1 cellular context compared by ENCODE assay signal in the genomic region with DNA sequence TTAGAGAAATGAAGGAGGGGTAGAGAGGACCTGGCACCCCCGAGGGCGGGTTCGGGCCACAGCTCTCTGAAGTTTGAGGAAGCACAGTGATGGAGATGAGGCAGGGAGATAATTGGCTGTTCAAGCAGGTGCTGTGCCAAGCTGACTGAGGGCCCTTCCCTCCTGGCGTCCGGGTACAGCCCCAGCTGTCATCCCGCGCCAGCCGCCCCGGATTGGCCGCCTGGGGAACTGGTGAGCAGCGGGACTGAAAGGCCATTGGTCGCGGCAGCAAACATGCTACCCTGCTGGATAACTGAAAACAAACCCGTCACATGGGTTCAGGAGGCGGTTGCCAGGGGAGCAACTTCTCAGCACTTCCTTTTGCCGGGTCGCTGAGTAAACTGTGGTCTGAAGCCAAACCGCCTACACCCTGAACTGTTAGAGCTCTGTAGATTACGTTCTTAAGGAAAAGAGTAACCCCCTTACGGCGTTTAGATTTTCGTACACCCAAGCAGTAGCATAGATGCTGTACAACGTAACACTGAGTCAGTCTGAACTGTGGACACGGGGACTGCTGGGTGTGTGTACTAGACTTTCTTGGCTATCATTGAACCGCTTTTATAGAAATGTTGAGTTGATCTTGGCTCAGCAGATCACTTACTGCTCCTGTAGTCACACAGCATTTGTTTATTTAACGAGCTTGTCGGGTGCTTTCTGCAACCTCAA.
TF ChIP-seq lines count a peak whose summit lies in the region.

No MANE protein-coding gene starts in this region.

TF ChIP-seq in GM12878, 131 proteins besides CTCF, POLR2A, EP300 and RAD21 (continued from another document and continues in another):
- peak; percentile 7; the same call in 1 of the 3 replicates for TF ChIP-seq POU2F2 (IDR thresholded peaks at IDR 0.05; ENCODE audit: borderline replicate concordance, low read depth, low read length)
- no peak for TF ChIP-seq BRCA1 (IDR thresholded peaks at IDR 0.05; ENCODE audit: low read depth, low read length)
- TF ChIP-seq CREB1 (IDR thresholded peaks at IDR 0.05; ENCODE audit: low read depth): peak; percentile 68; the same call in 1 of the 2 replicates
- no peak for TF ChIP-seq YY1 (IDR thresholded peaks at IDR 0.05; ENCODE audit: low read depth, low read length)
- peak; percentile 71 for TF ChIP-seq PML (IDR thresholded peaks at IDR 0.05; ENCODE audit: low read length)
- peak; percentile 91 for TF ChIP-seq BMI1 (IDR thresholded peaks at IDR 0.05; ENCODE audit: borderline replicate concordance)
- TF ChIP-seq, protein P1, sequence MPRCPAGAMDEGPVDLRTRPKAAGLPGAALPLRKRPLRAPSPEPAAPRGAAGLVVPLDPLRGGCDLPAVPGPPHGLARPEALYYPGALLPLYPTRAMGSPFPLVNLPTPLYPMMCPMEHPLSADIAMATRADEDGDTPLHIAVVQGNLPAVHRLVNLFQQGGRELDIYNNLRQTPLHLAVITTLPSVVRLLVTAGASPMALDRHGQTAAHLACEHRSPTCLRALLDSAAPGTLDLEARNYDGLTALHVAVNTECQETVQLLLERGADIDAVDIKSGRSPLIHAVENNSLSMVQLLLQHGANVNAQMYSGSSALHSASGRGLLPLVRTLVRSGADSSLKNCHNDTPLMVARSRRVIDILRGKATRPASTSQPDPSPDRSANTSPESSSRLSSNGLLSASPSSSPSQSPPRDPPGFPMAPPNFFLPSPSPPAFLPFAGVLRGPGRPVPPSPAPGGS (IDR thresholded peaks at IDR 0.05; ENCODE audit: borderline replicate concordance, insufficient read depth, low read depth, low read length, poor library complexity, severe bottlenecking): no peak
- 0 out of 2 replicates have a peak, but pooled peaks have one; percentile 47 for TF ChIP-seq POLR2AphosphoS5 (IDR thresholded peaks at IDR 0.05; ENCODE audit: low read length)
- peak; percentile 90 for TF ChIP-seq RFX5 (IDR thresholded peaks at IDR 0.05; ENCODE audit: low read depth, low read length)
- TF ChIP-seq TBL1XR1 (IDR thresholded peaks at IDR 0.05; ENCODE audit: low read depth, low read length): peak; percentile 59; the same call in 1 of the 2 replicates
- peak; percentile 80 for TF ChIP-seq RUNX3 (IDR thresholded peaks at IDR 0.05; ENCODE audit: low read length)
- no peak for TF ChIP-seq KLF5 (IDR thresholded peaks at IDR 0.05; ENCODE audit: partially characterized antibody)
- TF ChIP-seq HDGF (IDR thresholded peaks at IDR 0.05): peak; percentile 83; the same call in 1 of the 2 replicates
- TF ChIP-seq, protein P2, sequence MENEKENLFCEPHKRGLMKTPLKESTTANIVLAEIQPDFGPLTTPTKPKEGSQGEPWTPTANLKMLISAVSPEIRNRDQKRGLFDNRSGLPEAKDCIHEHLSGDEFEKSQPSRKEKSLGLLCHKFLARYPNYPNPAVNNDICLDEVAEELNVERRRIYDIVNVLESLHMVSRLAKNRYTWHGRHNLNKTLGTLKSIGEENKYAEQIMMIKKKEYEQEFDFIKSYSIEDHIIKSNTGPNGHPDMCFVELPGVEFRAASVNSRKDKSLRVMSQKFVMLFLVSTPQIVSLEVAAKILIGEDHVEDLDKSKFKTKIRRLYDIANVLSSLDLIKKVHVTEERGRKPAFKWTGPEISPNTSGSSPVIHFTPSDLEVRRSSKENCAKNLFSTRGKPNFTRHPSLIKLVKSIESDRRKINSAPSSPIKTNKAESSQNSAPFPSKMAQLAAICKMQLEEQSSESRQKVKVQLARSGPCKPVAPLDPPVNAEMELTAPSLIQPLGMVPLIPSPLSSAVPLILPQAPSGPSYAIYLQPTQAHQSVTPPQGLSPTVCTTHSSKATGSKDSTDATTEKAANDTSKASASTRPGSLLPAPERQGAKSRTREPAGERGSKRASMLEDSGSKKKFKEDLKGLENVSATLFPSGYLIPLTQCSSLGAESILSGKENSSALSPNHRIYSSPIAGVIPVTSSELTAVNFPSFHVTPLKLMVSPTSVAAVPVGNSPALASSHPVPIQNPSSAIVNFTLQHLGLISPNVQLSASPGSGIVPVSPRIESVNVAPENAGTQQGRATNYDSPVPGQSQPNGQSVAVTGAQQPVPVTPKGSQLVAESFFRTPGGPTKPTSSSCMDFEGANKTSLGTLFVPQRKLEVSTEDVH (IDR thresholded peaks at IDR 0.05; ENCODE audit: low read depth, partially characterized antibody): no peak
- TF ChIP-seq PAX5 (IDR thresholded peaks at IDR 0.05; ENCODE audit: borderline replicate concordance, low read depth, low read length): 0 out of 2 replicates have a peak, but pooled peaks have one; percentile 41
- no peak for TF ChIP-seq NR2C2 (IDR thresholded peaks at IDR 0.05; ENCODE audit: borderline replicate concordance, control insufficient read depth, insufficient read length, low read depth)
- TF ChIP-seq KAT2A (conservative IDR thresholded peaks at IDR 0.05; ENCODE audit: control insufficient read depth, low read depth, low read length): no peak
- peak; percentile 51; the same call in 1 of the 2 replicates for TF ChIP-seq BACH1 (IDR thresholded peaks at IDR 0.05; ENCODE audit: borderline replicate concordance)
- TF ChIP-seq IKZF1 (conservative IDR thresholded peaks at IDR 0.05): 0 out of 2 replicates have a peak, but pooled peaks have one; percentile 10
- TF ChIP-seq CBX3 (IDR thresholded peaks at IDR 0.05; ENCODE audit: borderline replicate concordance, low read depth): no peak
- TF ChIP-seq ATF3 (IDR thresholded peaks at IDR 0.05; ENCODE audit: borderline replicate concordance, extremely low read depth, low read depth, low read length): peak; percentile 21; the same call in 1 of the 2 replicates
- TF ChIP-seq ZBTB40 (IDR thresholded peaks at IDR 0.05; ENCODE audit: borderline replicate concordance): peak; percentile 44; the same call in 1 of the 2 replicates
- TF ChIP-seq IKZF2 (IDR thresholded peaks at IDR 0.05): no peak; a peak in 1 of 4 replicates
- TF ChIP-seq NFYA (IDR thresholded peaks at IDR 0.05; ENCODE audit: borderline replicate concordance, low read depth, low read length): peak; percentile 30; the same call in 1 of the 2 replicates
- peak; percentile 81 for TF ChIP-seq CHD2 (IDR thresholded peaks at IDR 0.05; ENCODE audit: borderline replicate concordance, low read depth, low read length)
- TF ChIP-seq SUZ12 (IDR thresholded peaks at IDR 0.05; ENCODE audit: unreplicated experiment): no peak
- TF ChIP-seq ELK1 (IDR thresholded peaks at IDR 0.05; ENCODE audit: low read depth, low read length): no peak
- no peak; the same call in 1 of the 2 replicates for TF ChIP-seq SMARCA5 (IDR thresholded peaks at IDR 0.05)
- no peak for TF ChIP-seq ZZZ3 (IDR thresholded peaks at IDR 0.05; ENCODE audit: control insufficient read depth, insufficient read length, low read depth)
- TF ChIP-seq MYC (IDR thresholded peaks at IDR 0.05; ENCODE audit: insufficient read depth, insufficient read length, insufficient replicate concordance, low read length, severe bottlenecking): no peak
- TF ChIP-seq HDAC2 (IDR thresholded peaks at IDR 0.05): no peak
- no peak for TF ChIP-seq ESRRA (IDR thresholded peaks at IDR 0.05; ENCODE audit: low read length)
- TF ChIP-seq FOXM1 (IDR thresholded peaks at IDR 0.05; ENCODE audit: low read depth, low read length): 0 out of 2 replicates have a peak, but pooled peaks have one; percentile 35
- no peak; the same call in 1 of the 2 replicates for TF ChIP-seq NKRF (conservative IDR thresholded peaks at IDR 0.05)
- TF ChIP-seq BHLHE40 (IDR thresholded peaks at IDR 0.05; ENCODE audit: borderline replicate concordance in 1 of 2, low read depth in 2 of 2, low read length in 1 of 2): peak; percentile 42 to 75; a peak in 3 of 4 replicates
- peak; percentile 38 for TF ChIP-seq MTA2 (IDR thresholded peaks at IDR 0.05; ENCODE audit: low read depth)
- TF ChIP-seq, protein P3, sequence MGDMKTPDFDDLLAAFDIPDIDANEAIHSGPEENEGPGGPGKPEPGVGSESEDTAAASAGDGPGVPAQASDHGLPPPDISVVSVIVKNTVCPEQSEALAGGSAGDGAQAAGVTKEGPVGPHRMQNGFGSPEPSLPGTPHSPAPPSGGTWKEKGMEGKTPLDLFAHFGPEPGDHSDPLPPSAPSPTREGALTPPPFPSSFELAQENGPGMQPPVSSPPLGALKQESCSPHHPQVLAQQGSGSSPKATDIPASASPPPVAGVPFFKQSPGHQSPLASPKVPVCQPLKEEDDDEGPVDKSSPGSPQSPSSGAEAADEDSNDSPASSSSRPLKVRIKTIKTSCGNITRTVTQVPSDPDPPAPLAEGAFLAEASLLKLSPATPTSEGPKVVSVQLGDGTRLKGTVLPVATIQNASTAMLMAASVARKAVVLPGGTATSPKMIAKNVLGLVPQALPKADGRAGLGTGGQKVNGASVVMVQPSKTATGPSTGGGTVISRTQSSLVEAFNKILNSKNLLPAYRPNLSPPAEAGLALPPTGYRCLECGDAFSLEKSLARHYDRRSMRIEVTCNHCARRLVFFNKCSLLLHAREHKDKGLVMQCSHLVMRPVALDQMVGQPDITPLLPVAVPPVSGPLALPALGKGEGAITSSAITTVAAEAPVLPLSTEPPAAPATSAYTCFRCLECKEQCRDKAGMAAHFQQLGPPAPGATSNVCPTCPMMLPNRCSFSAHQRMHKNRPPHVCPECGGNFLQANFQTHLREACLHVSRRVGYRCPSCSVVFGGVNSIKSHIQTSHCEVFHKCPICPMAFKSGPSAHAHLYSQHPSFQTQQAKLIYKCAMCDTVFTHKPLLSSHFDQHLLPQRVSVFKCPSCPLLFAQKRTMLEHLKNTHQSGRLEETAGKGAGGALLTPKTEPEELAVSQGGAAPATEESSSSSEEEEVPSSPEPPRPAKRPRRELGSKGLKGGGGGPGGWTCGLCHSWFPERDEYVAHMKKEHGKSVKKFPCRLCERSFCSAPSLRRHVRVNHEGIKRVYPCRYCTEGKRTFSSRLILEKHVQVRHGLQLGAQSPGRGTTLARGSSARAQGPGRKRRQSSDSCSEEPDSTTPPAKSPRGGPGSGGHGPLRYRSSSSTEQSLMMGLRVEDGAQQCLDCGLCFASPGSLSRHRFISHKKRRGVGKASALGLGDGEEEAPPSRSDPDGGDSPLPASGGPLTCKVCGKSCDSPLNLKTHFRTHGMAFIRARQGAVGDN (IDR thresholded peaks at IDR 0.05): peak; percentile 35
- peak; percentile 80 for TF ChIP-seq SREBF2 (IDR thresholded peaks at IDR 0.05; ENCODE audit: low read length)
- TF ChIP-seq EZH2 (IDR thresholded peaks at IDR 0.05; ENCODE audit: borderline replicate concordance, control insufficient read depth, low read depth, low read length): 0 out of 2 replicates have a peak, but pooled peaks have one; percentile 66
- TF ChIP-seq SP1 (IDR thresholded peaks at IDR 0.05; ENCODE audit: low read depth, low read length): peak; percentile 77
- TF ChIP-seq TCF12 (IDR thresholded peaks at IDR 0.05; ENCODE audit: low read depth, low read length): peak; percentile 80
